Comparison of ENCODE assay signal across 27 cellular contexts in genomic region chr10:112352044-112352443, GRCh38. TPM values are rescaled to one million over a fixed set of nuclear protein-coding genes. Genes with fewer than 3 reads are reported as not detected.
"Had no signal": no experiment of that assay in that cellular context is flagged by ENCODE, and none has a peak within 500 bp of the region (broad histone marks: within the 10 kb centered on the region; RNA-seq: fewer than 3 reads in every experiment).

No MANE protein-coding gene starts in this region.

- H3K4me1 ChIP-seq: gastrocnemius medialis, lower lobe of right lung, psoas muscle, stomach, thyroid gland, vagina had no signal

- ATAC-seq: esophagus mucosa; gastrocnemius medialis; lower lobe of right lung; natural killer cell; psoas muscle; sciatic nerve; stimulated activated effector memory CD8-positive, alpha-beta T cell treated with anti-CD3 and anti-CD28 coated beads, Interleukin-12 subunit alpha, Interleukin-12 subunit beta, amount 100 ng/mL, for 72 hours had no signal

- H3K27ac ChIP-seq: epithelial cell of prostate, gastrocnemius medialis, lower lobe of right lung, ovary, psoas muscle, stomach, thyroid gland, vagina had no signal

- H3K4me3 ChIP-seq: gastrocnemius medialis, lower lobe of right lung, ovary, psoas muscle, stomach, thyroid gland, vagina had no signal

- DNase-seq: cerebellar nuclear complex; effector CD8-positive, alpha-beta T cell; endodermal cell; foreskin fibroblast; gastrocnemius medialis; hippocampal formation; immature natural killer cell; islet precursor cell; kidney glomerular epithelial cell; lower lobe of right lung; natural killer cell; occipital lobe; ovary; posterior cingulate gyrus; psoas muscle; stimulated activated CD4-positive, alpha-beta T cell treated with anti-CD3 and anti-CD28 coated beads, Interleukin-2, amount 100 ng/mL, for 24 hours; stimulated activated CD4-positive, alpha-beta T cell treated with anti-CD3 and anti-CD28 coated beads, Interleukin-4, amount 100 ng/mL, for 24 hours; stimulated activated naive CD4-positive, alpha-beta T cell treated with Interleukin-2 at 50 U/mL for 16 hours; thyroid gland; trophoblast cell had no signal

- H3K36me3 ChIP-seq: gastrocnemius medialis, lower lobe of right lung, ovary, stomach, thyroid gland, vagina had no signal

- H3K9me3 ChIP-seq: gastrocnemius medialis, lower lobe of right lung, ovary, psoas muscle, stomach, thyroid gland, vagina had no signal

- H3K27me3 ChIP-seq: gastrocnemius medialis, ovary, stomach, thyroid gland, vagina had no signal

RNA-seq across cellular contexts. Expression of gene ACSL5, which starts 21.9 kb away (rescaled TPM):
- total RNA-seq: endodermal cell had no signal
- polyA plus RNA-seq: neural cell had no signal
